ENCODE assay signal across 18 cellular contexts in the genomic region with DNA sequence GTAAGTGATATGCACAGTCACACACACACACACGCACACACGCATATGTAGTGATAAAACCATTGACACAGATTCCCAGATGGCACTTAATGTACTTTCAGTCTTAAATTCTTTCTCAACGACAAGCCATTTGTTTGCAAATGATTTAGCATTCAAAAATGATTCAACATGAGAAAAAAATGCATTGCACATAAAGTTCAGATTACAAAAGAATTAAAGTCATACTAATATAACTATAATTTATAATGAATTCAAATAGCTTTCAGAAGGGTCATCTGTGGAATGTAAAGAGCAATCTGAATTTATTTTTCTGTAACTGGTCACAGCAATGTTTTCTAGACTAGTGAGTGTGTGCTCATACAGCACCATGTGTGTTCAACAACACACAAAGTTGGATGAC.
"Had no signal": no experiment of that assay in that cellular context is flagged by ENCODE, and none has a peak within 500 bp of the region (broad histone marks: within the 10 kb centered on the region; RNA-seq: fewer than 3 reads in every experiment).

No MANE protein-coding gene starts in this region.

- H3K4me3 ChIP-seq: left lung, mucosa of descending colon, pancreas had no signal

- H3K4me3 Mint-ChIP-seq: activated naive CD8-positive, alpha-beta T cell treated with anti-CD3 and anti-CD28 coated beads, Interleukin-2, amount 50 U/mL, for 24 hours; naive thymus-derived CD4-positive, alpha-beta T cell; stimulated activated effector memory CD8-positive, alpha-beta T cell treated with anti-CD3 and anti-CD28 coated beads, Interleukin-12 subunit alpha, Interleukin-12 subunit beta, amount 100 ng/mL, for 72 hours had no signal

- H3K27ac Mint-ChIP-seq: activated naive CD8-positive, alpha-beta T cell treated with anti-CD3 and anti-CD28 coated beads, Interleukin-2, amount 50 U/mL, for 24 hours; naive thymus-derived CD4-positive, alpha-beta T cell; stimulated activated effector memory CD8-positive, alpha-beta T cell treated with anti-CD3 and anti-CD28 coated beads, Interleukin-12 subunit alpha, Interleukin-12 subunit beta, amount 100 ng/mL, for 72 hours had no signal

- H3K4me1 Mint-ChIP-seq: stimulated activated effector memory CD8-positive, alpha-beta T cell treated with anti-CD3 and anti-CD28 coated beads, Interleukin-12 subunit alpha, Interleukin-12 subunit beta, amount 100 ng/mL, for 72 hours had no signal

- H3K4me1 ChIP-seq: left lung, pancreas had no signal

- H3K27me3 ChIP-seq: left lung, pancreas had no signal

- H3K36me3 ChIP-seq: left lung, pancreas had no signal

- DNase-seq: activated naive CD4-positive, alpha-beta T cell treated with Interleukin-2 at 50 U/mL for 16 hours; activated naive CD8-positive, alpha-beta T cell treated with anti-CD3 and anti-CD28 coated beads, Interleukin-2, amount 50 U/mL, for 24 hours; activated T-cell treated with anti-CD3 and anti-CD28 coated beads for 4 hours; erythroblast; glutamatergic neuron; hypothalamus; kidney; left lung; mammary epithelial cell; mucosa of descending colon; naive thymus-derived CD4-positive, alpha-beta T cell; pancreas; stimulated activated CD4-positive, alpha-beta T cell treated with anti-CD3 and anti-CD28 coated beads, Interleukin-12 subunit alpha, Interleukin-12 subunit beta, amount 100 ng/mL, for 4 hours; stimulated activated CD4-positive, alpha-beta T cell treated with anti-CD3 and anti-CD28 coated beads, Interleukin-2, amount 100 ng/mL, for 24 hours; T1000 had no signal

- ATAC-seq: activated CD4-positive, CD25-positive, alpha-beta regulatory T cell treated with anti-CD3 and anti-CD28 coated beads, Interleukin-2, amount 50 U/mL, for 24 hours; activated naive CD8-positive, alpha-beta T cell treated with anti-CD3 and anti-CD28 coated beads, Interleukin-2, amount 50 U/mL, for 24 hours; left lung; mucosa of descending colon; naive thymus-derived CD4-positive, alpha-beta T cell; pancreas; sciatic nerve; stimulated activated effector memory CD8-positive, alpha-beta T cell treated with anti-CD3 and anti-CD28 coated beads, Interleukin-12 subunit alpha, Interleukin-12 subunit beta, amount 100 ng/mL, for 72 hours had no signal

- H3K27ac ChIP-seq: left lung, pancreas had no signal

- H3K36me3 Mint-ChIP-seq: stimulated activated effector memory CD8-positive, alpha-beta T cell treated with anti-CD3 and anti-CD28 coated beads, Interleukin-12 subunit alpha, Interleukin-12 subunit beta, amount 100 ng/mL, for 72 hours had no signal

- H3K27me3 Mint-ChIP-seq: naive thymus-derived CD4-positive, alpha-beta T cell had no signal

- H3K9me3 ChIP-seq: left lung, pancreas had no signal
